ENCODE assay signal across 7 cellular contexts in genomic region chr2:229910832-229911412, GRCh38. TPM values are rescaled to one million over a fixed set of nuclear protein-coding genes. Genes with fewer than 3 reads are reported as not detected.
DNase-seq lines count a peak whose midpoint lies in the region; ATAC-seq and TF ChIP-seq lines count a peak whose summit lies in the region.

No MANE protein-coding gene starts in this region.

- no peak overlapping the region for H3K4ac ChIP-seq in IMR-90 (ENCODE audit: low read depth, low read length)

- no peaks in the 10 kb centered on the region for H3K9me3 Mint-ChIP-seq in activated T-helper 17 cell treated with anti-CD3 and anti-CD28 coated beads, Interleukin-2, amount 50 U/mL, for 72 hours

- H3K4me3 ChIP-seq in GM06990 (replicated peaks; ENCODE audit: low read depth, low read length): no peak overlapping the region
- no peak overlapping the region for H3K4me3 ChIP-seq in IMR-90 (ENCODE audit: insufficient read depth, low read depth, low read length)
- no peak overlapping the region for H3K4me3 ChIP-seq in lower leg skin (ENCODE audit: low read depth, poor library complexity, severe bottlenecking)

- H3K27ac ChIP-seq in IMR-90 (ENCODE audit: insufficient read depth, low read length): no peak overlapping the region

- H3K56ac ChIP-seq in IMR-90 (ENCODE audit: extremely low read depth, insufficient read depth, low read length): no peak overlapping the region

- BruUV-seq in IMR-90 (replicated peaks; lab: Mats Ljungman, UMichigan): no TSS peak

- peaks cover 33% of the 10 kb centered on the region for H3K4me1 Mint-ChIP-seq in activated T-helper 17 cell treated with anti-CD3 and anti-CD28 coated beads, Interleukin-2, amount 50 U/mL, for 72 hours

- H2AK5ac ChIP-seq in IMR-90 (ENCODE audit: low read depth, low read length): no peak overlapping the region

- H2BK5ac ChIP-seq in IMR-90 (ENCODE audit: low read depth, low read length, poor library complexity, severe bottlenecking): no peak overlapping the region

- peaks cover 79% of the 10 kb centered on the region for H4K20me1 ChIP-seq in IMR-90 (ENCODE audit: insufficient read depth, low read length)

- intact Hi-C loops in IMR-90 (cut with micrococcal nuclease): loop anchor here (5.0 kb wide), 1 partner anchor 34 kb away; no protein-coding TSS in a partner anchor
- intact Hi-C loops in lower leg skin (cut with DNase I; ENCODE audit: low total_unique reads): no loop called here

- no peak overlapping the region for H3K9ac ChIP-seq in IMR-90 (ENCODE audit: low read depth, low read length)

- H2BK15ac ChIP-seq in IMR-90 (ENCODE audit: low read depth, low read length): no peak overlapping the region

- no peaks in the 10 kb centered on the region for H3K27me3 ChIP-seq in GM06990 (replicated peaks; ENCODE audit: control insufficient read depth, insufficient read depth, low read length)
- no peaks in the 10 kb centered on the region for H3K27me3 ChIP-seq in IMR-90 (ENCODE audit: control insufficient read depth, insufficient read depth, low read length)

- no peak overlapping the region for H4K91ac ChIP-seq in IMR-90 (ENCODE audit: insufficient read depth, low read depth, low read length)

- no peak overlapping the region for H3K18ac ChIP-seq in IMR-90 (ENCODE audit: low read depth, low read length)

- no peak overlapping the region for H3K23ac ChIP-seq in IMR-90 (ENCODE audit: low read depth, low read length)

- no peak for TF ChIP-seq RAD21 in IMR-90 (IDR thresholded peaks at IDR 0.05; ENCODE audit: low read length)

- H2AK9ac ChIP-seq in IMR-90 (replicated peaks; ENCODE audit: low read depth, low read length, poor library complexity): no peak overlapping the region

- no peak overlapping the region for H2BK120ac ChIP-seq in IMR-90 (ENCODE audit: low read depth, low read length)

- no peak overlapping the region for H2AFZ ChIP-seq in IMR-90 (replicated peaks; ENCODE audit: low read length, poor library complexity)

- peak overlapping the region; percentile 26; the same call in 1 of the 2 replicates for H3K4me2 ChIP-seq in IMR-90 (ENCODE audit: low read depth, low read length)

- H3K4me3 Mint-ChIP-seq in activated T-helper 17 cell treated with anti-CD3 and anti-CD28 coated beads, Interleukin-2, amount 50 U/mL, for 72 hours: peak overlapping the region; percentile 65

- WGBS in IMR-90 (ENCODE audit: extremely low coverage in 2 of 2, insufficient read length in 1 of 2), 2 experiments: 80% methylated on average over 1 of the region's 1 CpG; no CpG with 5 or more reads in 1 of the 2 experiments
- WGBS in lower leg skin, 2 donors: 79 to 87% methylated on average over 1 of the region's 1 CpG

- TF ChIP-seq POLR2A in IMR-90 (IDR thresholded peaks at IDR 0.05; ENCODE audit: low read depth, low read length) (no peak), lower leg skin (IDR thresholded peaks at IDR 0.05) (no peak)

- dilution Hi-C loops in IMR-90 (cut with HindIII; ENCODE audit: low sequenced_read_pairs, unreplicated experiment): no loop called here

- TF ChIP-seq CTCF in GM06990 (IDR thresholded peaks at IDR 0.05; ENCODE audit: insufficient read depth, low read length, poor library complexity, severe bottlenecking) (peak; percentile 59), IMR-90 (conservative IDR thresholded peaks at IDR 0.05; ENCODE audit: low read depth, low read length) (0 out of 2 replicates have a peak, but pooled peaks have one; percentile 9), lower leg skin (IDR thresholded peaks at IDR 0.05) (no peak)

- H2BK20ac ChIP-seq in IMR-90 (ENCODE audit: low read depth, low read length): no peak overlapping the region

- POLR2A ChIA-PET in IMR-90 (lab: Charles Lee; ENCODE audit: unreplicated experiment): no interaction called here

- H3K14ac ChIP-seq in IMR-90 (replicated peaks; ENCODE audit: low read depth, low read length): no peak overlapping the region

- in situ Hi-C loops in IMR-90 (cut with MboI; ENCODE audit: low sequenced_read_pairs): no loop called here

- peaks cover 52% of the 10 kb centered on the region for H3K36me3 Mint-ChIP-seq in activated T-helper 17 cell treated with anti-CD3 and anti-CD28 coated beads, Interleukin-2, amount 50 U/mL, for 72 hours (ENCODE audit: low read depth)

- H3K9me1 ChIP-seq in IMR-90 (ENCODE audit: insufficient read depth, low read length): peaks cover 5% of the 10 kb centered on the region; the same call in 1 of the 2 replicates

- no peak overlapping the region for H4K8ac ChIP-seq in IMR-90 (ENCODE audit: low read depth in 2 of 2, low read length in 2 of 2)

- ATAC-seq in GM19452 (IDR thresholded peaks at IDR 0.05; ENCODE audit: unreplicated experiment) (peak; percentile 60), IMR-90 (ENCODE audit: low read depth) (peak; percentile 45; the same call in 1 of the 2 replicates), HG03469 (IDR thresholded peaks at IDR 0.05; ENCODE audit: unreplicated experiment) (no peak)
- ATAC-seq in activated T-helper 17 cell treated with anti-CD3 and anti-CD28 coated beads, Interleukin-2, amount 50 U/mL, for 72 hours (replicated peaks): peak; percentile 59

- CTCF ChIA-PET in IMR-90 (lab: Yijun Ruan, JAX): interaction anchor here (0.7 to 0.9 kb wide), 3 partner anchors 24 to 132 kb away, joined by 3 read pairs; no protein-coding TSS in a partner anchor

- peaks cover 7% of the 10 kb centered on the region; the same call in 1 of the 2 replicates for H3K4me1 ChIP-seq in IMR-90 (ENCODE audit: control insufficient read depth, insufficient read depth, low read length)

- H3K9me3 ChIP-seq in IMR-90 (ENCODE audit: control insufficient read depth, insufficient read depth, low read length): no peaks in the 10 kb centered on the region

- DNase-seq in GM06990 (ENCODE audit: extremely low read depth, insufficient read length) (no peak), IMR-90 (no peak), medulla oblongata (ENCODE audit: extremely low spot score) (peak; percentile 51), lower leg skin (ENCODE audit: low spot score in 2 of 2) (no peak)

- no peaks in the 10 kb centered on the region for H3K27me3 Mint-ChIP-seq in activated T-helper 17 cell treated with anti-CD3 and anti-CD28 coated beads, Interleukin-2, amount 50 U/mL, for 72 hours

- no peaks in the 10 kb centered on the region; the same call in 1 of the 2 replicates for H3K36me3 ChIP-seq in GM06990 (ENCODE audit: control insufficient read depth, insufficient read depth, low read length)
- H3K36me3 ChIP-seq in IMR-90 (ENCODE audit: control insufficient read depth, insufficient read depth, low read length): peaks cover 10% of the 10 kb centered on the region; the same call in 1 of the 2 replicates

- no peak overlapping the region for H4K5ac ChIP-seq in IMR-90 (ENCODE audit: low read depth, low read length)

- H3K79me1 ChIP-seq in IMR-90 (ENCODE audit: low read depth in 1 of 2, low read length in 2 of 2): peaks cover 0 to 47% of the 10 kb centered on the region in 2 experiments

- peak overlapping the region; percentile 76 for H3K27ac Mint-ChIP-seq in activated T-helper 17 cell treated with anti-CD3 and anti-CD28 coated beads, Interleukin-2, amount 50 U/mL, for 72 hours

TF ChIP-seq in IMR-90, 13 proteins besides CTCF, POLR2A, EP300 and RAD21:
- no peak for TF ChIP-seq RCOR1 (IDR thresholded peaks at IDR 0.05; ENCODE audit: insufficient replicate concordance, low read length)
- 0 out of 2 replicates have a peak, but pooled peaks have one; percentile 5 for TF ChIP-seq SMC3 (IDR thresholded peaks at IDR 0.05; ENCODE audit: low read depth, low read length)

RNA-seq across cellular contexts. Expression of gene TRIP12, which starts 10.9 kb away (rescaled TPM):
- total RNA-seq in IMR-90 (2012; rRNA removed) (209 and 315 TPM in 2 replicates), lower leg skin (100 to 1,000 TPM; 112 to 156 (median 129) TPM)
- polyA plus RNA-seq in IMR-90 (2012; rRNA removed): 42.1 and 51.6 TPM in 2 replicates
- 7.7 and 12.0 TPM in 2 replicates for polyA plus RNA-seq in IMR-90 (2012; cell fraction: cytosol; rRNA removed)
- 12.0 and 98.0 TPM in 2 replicates for polyA plus RNA-seq in IMR-90 (2012; cell fraction: nucleus; rRNA removed; ENCODE audit: low replicate concordance)
- total RNA-seq in activated T-helper 17 cell treated with anti-CD3 and anti-CD28 coated beads, Interleukin-2, amount 50 U/mL, for 72 hours: 100 to 1,000 TPM; 224 to 301 TPM

RNA-seq across cellular contexts. Expression of gene FBXO36, which starts 11.4 kb away (rescaled TPM):
- 2.2 TPM in 2 replicates for total RNA-seq in IMR-90 (2012; rRNA removed)
- 1.2 and 1.3 TPM in 2 replicates for polyA plus RNA-seq in IMR-90 (2012; rRNA removed)
- polyA plus RNA-seq in IMR-90 (2012; cell fraction: cytosol; rRNA removed): 0.52 and 0.54 TPM in 2 replicates
- polyA plus RNA-seq in IMR-90 (2012; cell fraction: nucleus; rRNA removed; ENCODE audit: low replicate concordance): 0.34 and 1.3 TPM in 2 replicates
- total RNA-seq in activated T-helper 17 cell treated with anti-CD3 and anti-CD28 coated beads, Interleukin-2, amount 50 U/mL, for 72 hours: under 1 TPM; 0.37 to 0.67 TPM
- 1 to 10 TPM; 3.4 to 6.8 (median 5.4) TPM for total RNA-seq in lower leg skin

Comparison
In these comparisons a context has a peak if more than half of its experiments do, and no peak if none do; other contexts are left out.
1. CTCF ChIP-seq: peak in GM06990 (single experiment) and IMR-90 (single experiment); none in lower leg skin (0 of 3).